Comparison of ENCODE assay signal across 32 cellular contexts in genomic region chr5:167725741-167726140, GRCh38.
"Had no signal": no experiment of that assay in that cellular context is flagged by ENCODE, and none has a peak within 500 bp of the region (broad histone marks: within the 10 kb centered on the region; RNA-seq: fewer than 3 reads in every experiment).

No MANE protein-coding gene starts in this region.

- H3K79me2 ChIP-seq: parathyroid adenoma had no signal

- H3K27ac Mint-ChIP-seq: activated CD4-positive, alpha-beta memory T cell treated with anti-CD3 and anti-CD28 coated beads, Interleukin-2, amount 10 ng/mL, durations not matched to agents 7 days and 5 days; activated CD4-positive, alpha-beta T cell treated with anti-CD3 and anti-CD28 coated beads, Interleukin-2, amount 10 ng/mL, durations not matched to agents 7 days and 5 days; activated T-cell treated with anti-CD3 and anti-CD28 coated beads, Interleukin-2, amount 50 U/mL, for 24 hours; activated T-helper 17 cell treated with anti-CD3 and anti-CD28 coated beads, Interleukin-2, amount 50 U/mL, for 72 hours; dendritic cell treated with granulocyte-macrophage colony-stimulating factor and Interleukin-4, amounts not matched to agents 40 ng/mL and 50 ng/mL, for 4 days; naive thymus-derived CD8-positive, alpha-beta T cell; stimulated activated effector memory CD8-positive, alpha-beta T cell treated with anti-CD3 and anti-CD28 coated beads, Interleukin-12 subunit alpha, Interleukin-12 subunit beta, amount 100 ng/mL, for 72 hours; T-helper 1 cell treated with Interleukin-12 subunit alpha and Interleukin-12 subunit beta and Interleukin-4 antibody, amounts not matched to agents 30 μg/mL and 1 μg/mL, for 36 hours had no signal

- H3K9me3 ChIP-seq: psoas muscle, sigmoid colon, stomach, suprapubic skin, tibial artery had no signal

- H2AFZ ChIP-seq: parathyroid adenoma had no signal

- H3K4me1 Mint-ChIP-seq: activated CD4-positive, alpha-beta memory T cell treated with anti-CD3 and anti-CD28 coated beads, Interleukin-2, amount 10 ng/mL, durations not matched to agents 7 days and 5 days; activated CD4-positive, alpha-beta T cell treated with anti-CD3 and anti-CD28 coated beads, Interleukin-2, amount 10 ng/mL, durations not matched to agents 7 days and 5 days had no signal

- H3K36me3 Mint-ChIP-seq: naive thymus-derived CD8-positive, alpha-beta T cell; stimulated activated effector memory CD8-positive, alpha-beta T cell treated with anti-CD3 and anti-CD28 coated beads, Interleukin-12 subunit alpha, Interleukin-12 subunit beta, amount 100 ng/mL, for 72 hours had no signal

- H3K36me3 ChIP-seq: sigmoid colon, stomach, suprapubic skin, tibial artery had no signal

- H3K9me3 Mint-ChIP-seq: activated CD4-positive, alpha-beta memory T cell treated with anti-CD3 and anti-CD28 coated beads, Interleukin-2, amount 10 ng/mL, durations not matched to agents 7 days and 5 days; activated CD4-positive, alpha-beta T cell treated with anti-CD3 and anti-CD28 coated beads, Interleukin-2, amount 10 ng/mL, durations not matched to agents 7 days and 5 days; activated T-cell treated with anti-CD3 and anti-CD28 coated beads, Interleukin-2, amount 50 U/mL, for 24 hours; activated T-helper 17 cell treated with anti-CD3 and anti-CD28 coated beads, Interleukin-2, amount 50 U/mL, for 72 hours; dendritic cell treated with granulocyte-macrophage colony-stimulating factor and Interleukin-4, amounts not matched to agents 40 ng/mL and 50 ng/mL, for 4 days; endodermal cell; neural crest cell; T-helper 1 cell treated with Interleukin-12 subunit alpha and Interleukin-12 subunit beta and Interleukin-4 antibody, amounts not matched to agents 30 μg/mL and 1 μg/mL, for 36 hours had no signal

- ATAC-seq: activated T-helper 17 cell treated with anti-CD3 and anti-CD28 coated beads, Interleukin-2, amount 50 U/mL, for 72 hours; esophagus mucosa; left cardiac atrium; naive thymus-derived CD8-positive, alpha-beta T cell; psoas muscle; stimulated activated effector memory CD8-positive, alpha-beta T cell treated with anti-CD3 and anti-CD28 coated beads, Interleukin-12 subunit alpha, Interleukin-12 subunit beta, amount 100 ng/mL, for 72 hours had no signal

- DNase-seq: activated CD4-positive, alpha-beta memory T cell treated with anti-CD3 and anti-CD28 coated beads, Interleukin-2, amount 10 ng/mL, durations not matched to agents 7 days and 5 days; activated CD4-positive, alpha-beta T cell treated with anti-CD3 and anti-CD28 coated beads for 1 hour; activated CD4-positive, alpha-beta T cell treated with anti-CD3 and anti-CD28 coated beads, Interleukin-2, amount 10 ng/mL, durations not matched to agents 7 days and 5 days; activated CD8-positive, alpha-beta memory T cell treated with anti-CD3 and anti-CD28 coated beads, Interleukin-2, amount 50 U/mL, for 48 hours; activated gamma-delta T cell treated with Interleukin-2 at 50 U/mL for 16 hours; activated naive CD4-positive, alpha-beta T cell treated with anti-CD3 and anti-CD28 coated beads, Interleukin-2, amount 50 U/mL, for 16 hours; activated T-cell treated with anti-CD3 and anti-CD28 coated beads, Interleukin-2, amount 50 U/mL, for 24 hours; amniotic stem cell; central memory CD4-positive, alpha-beta T cell; endodermal cell; foreskin fibroblast; left cardiac atrium; mammary epithelial cell; naive thymus-derived CD8-positive, alpha-beta T cell; nucleus accumbens; psoas muscle; sigmoid colon; small intestine; stimulated activated CD4-positive, alpha-beta T cell treated with anti-CD3 and anti-CD28 coated beads, Interleukin-4, amount 100 ng/mL, for 24 hours; stomach; SW 1271; T1000; tibial artery had no signal

- H3K4me3 Mint-ChIP-seq: activated CD4-positive, alpha-beta memory T cell treated with anti-CD3 and anti-CD28 coated beads, Interleukin-2, amount 10 ng/mL, durations not matched to agents 7 days and 5 days; activated CD4-positive, alpha-beta T cell treated with anti-CD3 and anti-CD28 coated beads, Interleukin-2, amount 10 ng/mL, durations not matched to agents 7 days and 5 days; activated T-cell treated with anti-CD3 and anti-CD28 coated beads, Interleukin-2, amount 50 U/mL, for 24 hours; activated T-helper 17 cell treated with anti-CD3 and anti-CD28 coated beads, Interleukin-2, amount 50 U/mL, for 72 hours; dendritic cell treated with granulocyte-macrophage colony-stimulating factor and Interleukin-4, amounts not matched to agents 40 ng/mL and 50 ng/mL, for 4 days; endodermal cell; naive thymus-derived CD8-positive, alpha-beta T cell; neural crest cell; stimulated activated effector memory CD8-positive, alpha-beta T cell treated with anti-CD3 and anti-CD28 coated beads, Interleukin-12 subunit alpha, Interleukin-12 subunit beta, amount 100 ng/mL, for 72 hours; T-helper 1 cell treated with Interleukin-12 subunit alpha and Interleukin-12 subunit beta and Interleukin-4 antibody, amounts not matched to agents 30 μg/mL and 1 μg/mL, for 36 hours had no signal

- H3K9ac ChIP-seq: parathyroid adenoma had no signal

- FAIRE-seq: keratinocyte, small intestine had no signal

- H3K27ac ChIP-seq: parathyroid adenoma, psoas muscle, sigmoid colon, stomach, suprapubic skin, tibial artery had no signal

- H3K4me3 ChIP-seq: psoas muscle, sigmoid colon, stomach, suprapubic skin, tibial artery had no signal

- H3K27me3 ChIP-seq: sigmoid colon, stomach, suprapubic skin, tibial artery had no signal

- H3K27me3 Mint-ChIP-seq: activated CD4-positive, alpha-beta memory T cell treated with anti-CD3 and anti-CD28 coated beads, Interleukin-2, amount 10 ng/mL, durations not matched to agents 7 days and 5 days; activated CD4-positive, alpha-beta T cell treated with anti-CD3 and anti-CD28 coated beads, Interleukin-2, amount 10 ng/mL, durations not matched to agents 7 days and 5 days had no signal

- H3K4me1 ChIP-seq: parathyroid adenoma, psoas muscle had no signal
